In genomic region chr5:139243425-139243965, GRCh38 we compare ENCODE assay signal across 23 cellular contexts. TPM values are rescaled to one million over a fixed set of nuclear protein-coding genes. Genes with fewer than 3 reads are reported as not detected.
DNase-seq lines count a peak whose midpoint lies in the region.
"Had no signal": no experiment of that assay in that cellular context is flagged by ENCODE, and none has a peak within 500 bp of the region (broad histone marks: within the 10 kb centered on the region; RNA-seq: fewer than 3 reads in every experiment).

No MANE protein-coding gene starts in this region.

- DNase-seq in HCEC 1CT (peak; percentile 41), NCI-H1694 treated with DMSO at 0.1 percent for 48 hours (lab: John Stamatoyannopoulos, UW) (peak; percentile 92), RPMI7951 (ENCODE audit: low read depth) (peak; percentile 22), iris pigment epithelial cell (ENCODE audit: low read depth) (peak; percentile 51), putamen (ENCODE audit: low spot score) (no peak), foreskin melanocyte (no peak)
- no peak for DNase-seq in activated CD8-positive, alpha-beta memory T cell treated with anti-CD3 and anti-CD28 coated beads, Interleukin-2, amount 50 U/mL, for 48 hours
- DNase-seq: activated CD4-positive, alpha-beta T cell treated with anti-CD3 and anti-CD28 coated beads, Interleukin-2, amount 50 U/mL, for 48 hours; activated CD4-positive, CD25-positive, alpha-beta regulatory T cell treated with anti-CD3 and anti-CD28 coated beads, Interleukin-2, amount 50 U/mL, for 72 hours; activated naive CD4-positive, alpha-beta T cell; activated naive CD8-positive, alpha-beta T cell treated with anti-CD3 and anti-CD28 coated beads, Interleukin-2, amount 50 U/mL, for 24 hours; COR-L47; effector memory CD4-positive, alpha-beta T cell; gastrocnemius medialis; GDM1; KG1; left cardiac atrium; MG63; mucosa of descending colon; natural killer cell; NCI-H2029 treated with DMSO at 0.1 percent for 48 hours; T-helper 17 cell; transverse colon had no signal

RNA-seq across cellular contexts. Expression of gene SIL1, which starts 45.3 kb away (rescaled TPM):
- total RNA-seq in RPMI7951 (2014; rRNA removed; shearing (Covaris generic)), result 21.4 and 24.9 TPM in 2 replicates

RNA-seq across cellular contexts. Expression of gene MATR3, which starts 50.0 kb away (rescaled TPM):
- 209 and 241 TPM in 2 replicates for total RNA-seq in RPMI7951 (2014; rRNA removed; shearing (Covaris generic))

Comparison
In these comparisons a context has a peak if more than half of its experiments do, and no peak if none do; other contexts are left out.
1. DNase-seq: peak in HCEC 1CT (single experiment), NCI-H1694 treated with DMSO at 0.1 percent for 48 hours (single experiment), RPMI7951 (single experiment) and iris pigment epithelial cell (single experiment); none in activated CD8-positive, alpha-beta memory T cell treated with anti-CD3 and anti-CD28 coated beads, Interleukin-2, amount 50 U/mL, for 48 hours (single experiment), putamen (single experiment) and foreskin melanocyte (single experiment).